In genomic region chr10:110310741-110311140, GRCh38 we compare ENCODE assay signal across 13 cellular contexts. TPM values are rescaled to one million over a fixed set of nuclear protein-coding genes. Genes with fewer than 3 reads are reported as not detected.
DNase-seq lines count a peak whose midpoint lies in the region; ATAC-seq, FAIRE-seq and TF ChIP-seq lines count a peak whose summit lies in the region.
"Had no signal": no experiment of that assay in that cellular context is flagged by ENCODE, and none has a peak within 500 bp of the region (broad histone marks: within the 10 kb centered on the region; RNA-seq: fewer than 3 reads in every experiment).

No MANE protein-coding gene starts in this region.

- CTCF ChIA-PET in A549 (lab: Yijun Ruan, JAX), result interaction anchor here (0.7 to 7.4 kb wide), 32 partner anchors 16 to 1828 kb away, joined by 3 to 65 read pairs (median 5); partner anchors contain the start of gene DUSP5

- no peak for TF ChIP-seq CTCF in A549 (IDR thresholded peaks at IDR 0.05)

- H3K4me3 ChIP-seq in A549, result no peak overlapping the region
- H3K4me3 ChIP-seq: neural progenitor cell, smooth muscle cell, testis had no signal

- no peak for FAIRE-seq in A549 (lab: Jason Lieb, UNC)
- FAIRE-seq: frontal cortex had no signal

- POLR2A ChIA-PET in A549 (lab: Yijun Ruan, JAX), result no interaction called here

- H3K4me2 ChIP-seq in A549, result peak overlapping the region; percentile 49; the same call in 2 of the 3 replicates
- H3K4me2 ChIP-seq: neural progenitor cell had no signal

- H3K27ac ChIP-seq in A549, result peak overlapping the region; percentile 76 to 84
- H3K27ac ChIP-seq: neural progenitor cell, testis had no signal

- DNase-seq in A549 (ENCODE audit: low read depth in 1 of 2, low spot score in 1 of 2) (no peak), CD1c-positive myeloid dendritic cell (ENCODE audit: extremely low spot score) (peak; percentile 9), RKO (ENCODE audit: low spot score) (peak; percentile 76), glomerular endothelial cell (ENCODE audit: extremely low read depth, low read depth, low spot score) (peak; percentile 63), AML-193 (lab: John Stamatoyannopoulos, UW) (no peak)
- no peak for DNase-seq in stimulated activated CD4-positive, alpha-beta T cell treated with anti-CD3 and anti-CD28 coated beads, Interleukin-4, amount 100 ng/mL, for 1 hour
- DNase-seq: activated naive CD8-positive, alpha-beta T cell treated with anti-CD3 and anti-CD28 coated beads, Interleukin-2, amount 10 ng/mL, durations not matched to agents 7 days and 5 days; NCI-H446 treated with DMSO at 0.1 percent for 48 hours had no signal

- peaks cover 59% of the 10 kb centered on the region for H3K4me1 ChIP-seq in A549
- H3K4me1 ChIP-seq: testis had no signal

- TF ChIP-seq RAD21 in A549 (conservative IDR thresholded peaks at IDR 0.05 in 1 of 2, IDR thresholded peaks at IDR 0.05 in 1 of 2), result no peak

- H3K9me3 ChIP-seq in A549, result no peaks in the 10 kb centered on the region
- H3K9me3 ChIP-seq: testis had no signal

- ATAC-seq in A549 (no peak; a peak in 2 of 6 replicates), GM18907 (IDR thresholded peaks at IDR 0.05; ENCODE audit: unreplicated experiment) (no peak)

- TF ChIP-seq EP300 in A549 (IDR thresholded peaks at IDR 0.05), result no peak

- TF ChIP-seq POLR2A in A549 (IDR thresholded peaks at IDR 0.05; ENCODE audit: low read length), result no peak

- WGBS in A549 (ENCODE audit: missing lambda C conversion rate), result 77% methylated on average over 3 of the region's 3 CpGs

TF ChIP-seq in A549, 52 proteins besides CTCF, POLR2A, EP300 and RAD21:
- TF ChIP-seq MAX (IDR thresholded peaks at IDR 0.05), result no peak
- no peak for TF ChIP-seq MYC (IDR thresholded peaks at IDR 0.05; ENCODE audit: borderline replicate concordance, low read length)
- no peak for TF ChIP-seq TP53 (CRISPR knock-in tag; IDR thresholded peaks at IDR 0.05)
- no peak for TF ChIP-seq CHD4 (IDR thresholded peaks at IDR 0.05; ENCODE audit: borderline replicate concordance)
- no peak for TF ChIP-seq FOSL2 (IDR thresholded peaks at IDR 0.05)
- TF ChIP-seq FOSL2 (CRISPR knock-in tag; IDR thresholded peaks at IDR 0.05), result no peak
- no peak for TF ChIP-seq BCL3 (IDR thresholded peaks at IDR 0.05)
- no peak for TF ChIP-seq RCOR1 (IDR thresholded peaks at IDR 0.05; ENCODE audit: low read depth, low read length)
- no peak for TF ChIP-seq CEBPB (IDR thresholded peaks at IDR 0.05)
- TF ChIP-seq KDM1A (IDR thresholded peaks at IDR 0.05; ENCODE audit: low read depth), result no peak
- no peak for TF ChIP-seq USF2 (IDR thresholded peaks at IDR 0.05)
- no peak for TF ChIP-seq NFE2L2 (conservative IDR thresholded peaks at IDR 0.05; ENCODE audit: low read length)

RNA-seq across cellular contexts. Expression of gene SMNDC1, which starts 6.0 kb away (rescaled TPM):
- polyA plus RNA-seq in A549 (2011; rRNA removed) (35.4 and 40.2 TPM in 2 replicates), A549 (2017; fragmentation: RNase III; extraction: RNeasy Plus Mini Kit Qiagen cat#74134 plus additional on column Dnase treatment) (27.5 to 30.1 TPM (median 28.1 TPM) in 3 replicates)
- polyA plus RNA-seq in A549 (2012; cell fraction: cytosol; rRNA removed), result 10.4 and 13.9 TPM in 2 replicates
- 7.1 and 9.5 TPM in 2 replicates for polyA plus RNA-seq in A549 (2012; cell fraction: nucleus; rRNA removed)
- polyA minus RNA-seq in A549 (2011; rRNA and poly(A)+ RNA removed), result 6.4 and 8.9 TPM in 2 replicates
- 8.4 and 11.5 TPM in 2 replicates for total RNA-seq in glomerular endothelial cell

Comparison
In these comparisons a context has a peak if more than half of its experiments do, and no peak if none do; other contexts are left out.
1. DNase-seq: peak in CD1c-positive myeloid dendritic cell (single experiment), RKO (single experiment) and glomerular endothelial cell (single experiment); none in A549 (0 of 2), stimulated activated CD4-positive, alpha-beta T cell treated with anti-CD3 and anti-CD28 coated beads, Interleukin-4, amount 100 ng/mL, for 1 hour (single experiment) and AML-193 (0 of 2).